In genomic region chr20:23668477-23668951, GRCh38 we compare ENCODE assay signal across 9 cellular contexts. TPM values are rescaled to one million over a fixed set of nuclear protein-coding genes. Genes with fewer than 3 reads are reported as not detected.
DNase-seq lines count a peak whose midpoint lies in the region; ATAC-seq and TF ChIP-seq lines count a peak whose summit lies in the region.
"Had no signal": no experiment of that assay in that cellular context is flagged by ENCODE, and none has a peak within 500 bp of the region (broad histone marks: within the 10 kb centered on the region; RNA-seq: fewer than 3 reads in every experiment).

No MANE protein-coding gene starts in this region.

- H3K27me3 ChIP-seq in OCI-LY3 (ENCODE audit: low read depth, low read length) = peaks cover 15% of the 10 kb centered on the region
- no peaks in the 10 kb centered on the region for H3K27me3 ChIP-seq in ascending aorta

- no peak overlapping the region for H3K27ac ChIP-seq in OCI-LY3 (ENCODE audit: low read length)
- no peak overlapping the region for H3K27ac ChIP-seq in ascending aorta

- peak; percentile 92 for TF ChIP-seq CTCF in OCI-LY3 (IDR thresholded peaks at IDR 0.05; ENCODE audit: low read depth, low read length)
- peak; percentile 56 to 82 (median 68) for TF ChIP-seq CTCF in ascending aorta (IDR thresholded peaks at IDR 0.05)

- no peak overlapping the region for H3K4me2 ChIP-seq in OCI-LY3 (ENCODE audit: low read length)

- DNase-seq in D341Med (ENCODE audit: low spot score) (peak; percentile 77), HS-27A (ENCODE audit: low read depth) (peak; percentile 62), ascending aorta (ENCODE audit: low spot score in 2 of 2) (no peak), iPS DF 4.7 (ENCODE audit: extremely low read depth, low spot score) (peak; percentile 22)
- DNase-seq in stimulated activated CD4-positive, alpha-beta T cell treated with anti-CD3 and anti-CD28 coated beads, Interleukin-12 subunit alpha, Interleukin-12 subunit beta, amount 100 ng/mL, for 24 hours (ENCODE audit: low read depth in 2 of 2) = peak; percentile 7 to 25
- DNase-seq: activated B cell treated with CpG ODN at 0.5 μM for 24 hours had no signal

- H3K36me3 ChIP-seq in OCI-LY3 (replicated peaks; ENCODE audit: low read depth, low read length) (no peaks in the 10 kb centered on the region), ascending aorta (no peaks in the 10 kb centered on the region)

- no peak overlapping the region for H2AFZ ChIP-seq in OCI-LY3 (ENCODE audit: low read depth, low read length)

- H3K4me1 ChIP-seq in OCI-LY3 (ENCODE audit: low read length) (no peaks in the 10 kb centered on the region), ascending aorta (no peaks in the 10 kb centered on the region)

- peak; percentile 81 for ATAC-seq in GM19372 (IDR thresholded peaks at IDR 0.05; ENCODE audit: low read depth, unreplicated experiment)
- ATAC-seq in GM21423 (IDR thresholded peaks at IDR 0.05; ENCODE audit: unreplicated experiment) = no peak

- intact Hi-C loops in ascending aorta (cut with DNase I) = loop anchor here (5.0 kb wide), 1 partner anchor 329 kb away; no protein-coding TSS in a partner anchor

- H4K20me1 ChIP-seq in OCI-LY3 (ENCODE audit: insufficient read depth, low read length) = no peaks in the 10 kb centered on the region

- H3K79me2 ChIP-seq in OCI-LY3 (ENCODE audit: low read length) = no peaks in the 10 kb centered on the region

- H3K4me3 ChIP-seq in OCI-LY3 (ENCODE audit: low read length) = no peak overlapping the region
- H3K4me3 ChIP-seq in ascending aorta = no peak overlapping the region

- H3K9ac ChIP-seq in OCI-LY3 (ENCODE audit: low read length) = no peak overlapping the region

- H3K9me3 ChIP-seq in OCI-LY3 (ENCODE audit: insufficient read depth, low read length) (no peaks in the 10 kb centered on the region), ascending aorta (no peaks in the 10 kb centered on the region)

RNA-seq across cellular contexts. Expression of gene CST4, which starts 20.3 kb away (rescaled TPM):
- total RNA-seq in ascending aorta = not detected
- total RNA-seq: activated B cell treated with CpG ODN at 0.5 μM for 24 hours had no signal

RNA-seq across cellular contexts. Expression of gene CST3, which starts 30.8 kb away (rescaled TPM):
- total RNA-seq in ascending aorta = 2,609 TPM
- total RNA-seq: activated B cell treated with CpG ODN at 0.5 μM for 24 hours had no signal

Comparison
In these comparisons a context has a peak if more than half of its experiments do, and no peak if none do; other contexts are left out.
1. DNase-seq: peak in D341Med (single experiment), HS-27A (single experiment), iPS DF 4.7 (single experiment) and stimulated activated CD4-positive, alpha-beta T cell treated with anti-CD3 and anti-CD28 coated beads, Interleukin-12 subunit alpha, Interleukin-12 subunit beta, amount 100 ng/mL, for 24 hours (2 of 2); none in ascending aorta (0 of 2).